1 cellular context compared by ENCODE assay signal in the genomic region with DNA sequence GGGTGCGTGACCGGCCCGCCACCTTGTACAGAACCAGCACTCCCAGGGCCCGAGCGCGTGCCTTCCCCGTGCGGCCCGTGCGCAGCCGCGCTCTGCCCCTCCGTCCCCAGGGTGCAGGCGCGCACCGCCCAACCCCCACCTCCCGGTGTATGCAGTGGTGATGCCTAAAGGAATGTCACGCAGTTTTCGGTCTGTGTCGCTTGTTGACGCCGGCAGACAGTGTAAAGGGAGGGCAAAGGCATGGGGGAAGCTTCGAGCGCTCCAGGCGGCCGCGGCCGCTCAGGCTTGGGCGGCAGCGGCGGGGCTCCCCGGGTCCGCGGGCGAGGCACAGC.
TF ChIP-seq lines count a peak whose summit lies in the region.

No MANE protein-coding gene starts in this region.

TF ChIP-seq in GM12878, 131 proteins besides CTCF, POLR2A, EP300 and RAD21:
- TF ChIP-seq SP1 (IDR thresholded peaks at IDR 0.05; ENCODE audit: low read depth, low read length) (no peak), GATAD2B (conservative IDR thresholded peaks at IDR 0.05; ENCODE audit: low read depth) (no peak), ESRRA (IDR thresholded peaks at IDR 0.05; ENCODE audit: low read length) (no peak), TBL1XR1 (IDR thresholded peaks at IDR 0.05; ENCODE audit: low read depth, low read length) (no peak), ATF7 (IDR thresholded peaks at IDR 0.05; ENCODE audit: low read depth) (no peak), CREB1 (IDR thresholded peaks at IDR 0.05; ENCODE audit: low read depth) (no peak), ZNF24 (IDR thresholded peaks at IDR 0.05) (no peak), NBN (IDR thresholded peaks at IDR 0.05) (no peak), RELA (IDR thresholded peaks at IDR 0.05; ENCODE audit: borderline replicate concordance, partially characterized antibody) (no peak), BHLHE40 (IDR thresholded peaks at IDR 0.05; ENCODE audit: borderline replicate concordance in 1 of 2, low read depth in 2 of 2, low read length in 1 of 2) (peak; percentile 26 to 71; a peak in 3 of 4 replicates), BRCA1 (IDR thresholded peaks at IDR 0.05; ENCODE audit: low read depth, low read length) (no peak), ZNF207 (IDR thresholded peaks at IDR 0.05; ENCODE audit: borderline replicate concordance) (no peak), EED (IDR thresholded peaks at IDR 0.05; ENCODE audit: low read depth) (no peak), NFYA (IDR thresholded peaks at IDR 0.05; ENCODE audit: borderline replicate concordance, low read depth, low read length) (no peak), SIX5 (IDR thresholded peaks at IDR 0.05; ENCODE audit: low read depth, low read length, severe bottlenecking) (no peak), ZNF384 (IDR thresholded peaks at IDR 0.05; ENCODE audit: borderline replicate concordance, low read depth, low read length) (no peak), GABPA (IDR thresholded peaks at IDR 0.05; ENCODE audit: low read depth) (no peak), MEF2B (IDR thresholded peaks at IDR 0.05; ENCODE audit: partially characterized antibody, poor library complexity, severe bottlenecking) (no peak), BACH1 (IDR thresholded peaks at IDR 0.05; ENCODE audit: borderline replicate concordance) (no peak), SUZ12 (IDR thresholded peaks at IDR 0.05; ENCODE audit: unreplicated experiment) (peak; percentile 88), CBX3 (IDR thresholded peaks at IDR 0.05; ENCODE audit: borderline replicate concordance, low read depth) (no peak), NR2F1 (conservative IDR thresholded peaks at IDR 0.05) (no peak), RAD51 (IDR thresholded peaks at IDR 0.05) (no peak)
- TF ChIP-seq, protein P1, sequence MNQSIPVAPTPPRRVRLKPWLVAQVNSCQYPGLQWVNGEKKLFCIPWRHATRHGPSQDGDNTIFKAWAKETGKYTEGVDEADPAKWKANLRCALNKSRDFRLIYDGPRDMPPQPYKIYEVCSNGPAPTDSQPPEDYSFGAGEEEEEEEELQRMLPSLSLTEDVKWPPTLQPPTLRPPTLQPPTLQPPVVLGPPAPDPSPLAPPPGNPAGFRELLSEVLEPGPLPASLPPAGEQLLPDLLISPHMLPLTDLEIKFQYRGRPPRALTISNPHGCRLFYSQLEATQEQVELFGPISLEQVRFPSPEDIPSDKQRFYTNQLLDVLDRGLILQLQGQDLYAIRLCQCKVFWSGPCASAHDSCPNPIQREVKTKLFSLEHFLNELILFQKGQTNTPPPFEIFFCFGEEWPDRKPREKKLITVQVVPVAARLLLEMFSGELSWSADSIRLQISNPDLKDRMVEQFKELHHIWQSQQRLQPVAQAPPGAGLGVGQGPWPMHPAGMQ (IDR thresholded peaks at IDR 0.05; ENCODE audit: borderline replicate concordance): no peak
- TF ChIP-seq, protein P2, sequence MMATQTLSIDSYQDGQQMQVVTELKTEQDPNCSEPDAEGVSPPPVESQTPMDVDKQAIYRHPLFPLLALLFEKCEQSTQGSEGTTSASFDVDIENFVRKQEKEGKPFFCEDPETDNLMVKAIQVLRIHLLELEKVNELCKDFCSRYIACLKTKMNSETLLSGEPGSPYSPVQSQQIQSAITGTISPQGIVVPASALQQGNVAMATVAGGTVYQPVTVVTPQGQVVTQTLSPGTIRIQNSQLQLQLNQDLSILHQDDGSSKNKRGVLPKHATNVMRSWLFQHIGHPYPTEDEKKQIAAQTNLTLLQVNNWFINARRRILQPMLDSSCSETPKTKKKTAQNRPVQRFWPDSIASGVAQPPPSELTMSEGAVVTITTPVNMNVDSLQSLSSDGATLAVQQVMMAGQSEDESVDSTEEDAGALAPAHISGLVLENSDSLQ (IDR thresholded peaks at IDR 0.05): no peak
- TF ChIP-seq, protein P3, sequence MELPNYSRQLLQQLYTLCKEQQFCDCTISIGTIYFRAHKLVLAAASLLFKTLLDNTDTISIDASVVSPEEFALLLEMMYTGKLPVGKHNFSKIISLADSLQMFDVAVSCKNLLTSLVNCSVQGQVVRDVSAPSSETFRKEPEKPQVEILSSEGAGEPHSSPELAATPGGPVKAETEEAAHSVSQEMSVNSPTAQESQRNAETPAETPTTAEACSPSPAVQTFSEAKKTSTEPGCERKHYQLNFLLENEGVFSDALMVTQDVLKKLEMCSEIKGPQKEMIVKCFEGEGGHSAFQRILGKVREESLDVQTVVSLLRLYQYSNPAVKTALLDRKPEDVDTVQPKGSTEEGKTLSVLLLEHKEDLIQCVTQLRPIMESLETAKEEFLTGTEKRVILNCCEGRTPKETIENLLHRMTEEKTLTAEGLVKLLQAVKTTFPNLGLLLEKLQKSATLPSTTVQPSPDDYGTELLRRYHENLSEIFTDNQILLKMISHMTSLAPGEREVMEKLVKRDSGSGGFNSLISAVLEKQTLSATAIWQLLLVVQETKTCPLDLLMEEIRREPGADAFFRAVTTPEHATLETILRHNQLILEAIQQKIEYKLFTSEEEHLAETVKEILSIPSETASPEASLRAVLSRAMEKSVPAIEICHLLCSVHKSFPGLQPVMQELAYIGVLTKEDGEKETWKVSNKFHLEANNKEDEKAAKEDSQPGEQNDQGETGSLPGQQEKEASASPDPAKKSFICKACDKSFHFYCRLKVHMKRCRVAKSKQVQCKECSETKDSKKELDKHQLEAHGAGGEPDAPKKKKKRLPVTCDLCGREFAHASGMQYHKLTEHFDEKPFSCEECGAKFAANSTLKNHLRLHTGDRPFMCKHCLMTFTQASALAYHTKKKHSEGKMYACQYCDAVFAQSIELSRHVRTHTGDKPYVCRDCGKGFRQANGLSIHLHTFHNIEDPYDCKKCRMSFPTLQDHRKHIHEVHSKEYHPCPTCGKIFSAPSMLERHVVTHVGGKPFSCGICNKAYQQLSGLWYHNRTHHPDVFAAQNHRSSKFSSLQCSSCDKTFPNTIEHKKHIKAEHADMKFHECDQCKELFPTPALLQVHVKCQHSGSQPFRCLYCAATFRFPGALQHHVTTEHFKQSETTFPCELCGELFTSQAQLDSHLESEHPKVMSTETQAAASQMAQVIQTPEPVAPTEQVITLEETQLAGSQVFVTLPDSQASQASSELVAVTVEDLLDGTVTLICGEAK (IDR thresholded peaks at IDR 0.05; ENCODE audit: borderline replicate concordance): no peak
- TF ChIP-seq, protein P4, sequence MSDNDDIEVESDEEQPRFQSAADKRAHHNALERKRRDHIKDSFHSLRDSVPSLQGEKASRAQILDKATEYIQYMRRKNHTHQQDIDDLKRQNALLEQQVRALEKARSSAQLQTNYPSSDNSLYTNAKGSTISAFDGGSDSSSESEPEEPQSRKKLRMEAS (IDR thresholded peaks at IDR 0.05; ENCODE audit: low read depth, low read length): peak; percentile 43; the same call in 1 of the 2 replicates
- TF ChIP-seq, protein P5, sequence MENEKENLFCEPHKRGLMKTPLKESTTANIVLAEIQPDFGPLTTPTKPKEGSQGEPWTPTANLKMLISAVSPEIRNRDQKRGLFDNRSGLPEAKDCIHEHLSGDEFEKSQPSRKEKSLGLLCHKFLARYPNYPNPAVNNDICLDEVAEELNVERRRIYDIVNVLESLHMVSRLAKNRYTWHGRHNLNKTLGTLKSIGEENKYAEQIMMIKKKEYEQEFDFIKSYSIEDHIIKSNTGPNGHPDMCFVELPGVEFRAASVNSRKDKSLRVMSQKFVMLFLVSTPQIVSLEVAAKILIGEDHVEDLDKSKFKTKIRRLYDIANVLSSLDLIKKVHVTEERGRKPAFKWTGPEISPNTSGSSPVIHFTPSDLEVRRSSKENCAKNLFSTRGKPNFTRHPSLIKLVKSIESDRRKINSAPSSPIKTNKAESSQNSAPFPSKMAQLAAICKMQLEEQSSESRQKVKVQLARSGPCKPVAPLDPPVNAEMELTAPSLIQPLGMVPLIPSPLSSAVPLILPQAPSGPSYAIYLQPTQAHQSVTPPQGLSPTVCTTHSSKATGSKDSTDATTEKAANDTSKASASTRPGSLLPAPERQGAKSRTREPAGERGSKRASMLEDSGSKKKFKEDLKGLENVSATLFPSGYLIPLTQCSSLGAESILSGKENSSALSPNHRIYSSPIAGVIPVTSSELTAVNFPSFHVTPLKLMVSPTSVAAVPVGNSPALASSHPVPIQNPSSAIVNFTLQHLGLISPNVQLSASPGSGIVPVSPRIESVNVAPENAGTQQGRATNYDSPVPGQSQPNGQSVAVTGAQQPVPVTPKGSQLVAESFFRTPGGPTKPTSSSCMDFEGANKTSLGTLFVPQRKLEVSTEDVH (IDR thresholded peaks at IDR 0.05; ENCODE audit: low read depth, partially characterized antibody): no peak
- TF ChIP-seq, protein P6, sequence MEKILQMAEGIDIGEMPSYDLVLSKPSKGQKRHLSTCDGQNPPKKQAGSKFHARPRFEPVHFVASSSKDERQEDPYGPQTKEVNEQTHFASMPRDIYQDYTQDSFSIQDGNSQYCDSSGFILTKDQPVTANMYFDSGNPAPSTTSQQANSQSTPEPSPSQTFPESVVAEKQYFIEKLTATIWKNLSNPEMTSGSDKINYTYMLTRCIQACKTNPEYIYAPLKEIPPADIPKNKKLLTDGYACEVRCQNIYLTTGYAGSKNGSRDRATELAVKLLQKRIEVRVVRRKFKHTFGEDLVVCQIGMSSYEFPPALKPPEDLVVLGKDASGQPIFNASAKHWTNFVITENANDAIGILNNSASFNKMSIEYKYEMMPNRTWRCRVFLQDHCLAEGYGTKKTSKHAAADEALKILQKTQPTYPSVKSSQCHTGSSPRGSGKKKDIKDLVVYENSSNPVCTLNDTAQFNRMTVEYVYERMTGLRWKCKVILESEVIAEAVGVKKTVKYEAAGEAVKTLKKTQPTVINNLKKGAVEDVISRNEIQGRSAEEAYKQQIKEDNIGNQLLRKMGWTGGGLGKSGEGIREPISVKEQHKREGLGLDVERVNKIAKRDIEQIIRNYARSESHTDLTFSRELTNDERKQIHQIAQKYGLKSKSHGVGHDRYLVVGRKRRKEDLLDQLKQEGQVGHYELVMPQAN (conservative IDR thresholded peaks at IDR 0.05): peak; percentile 11; the same call in 1 of the 2 replicates
- TF ChIP-seq, protein P7, sequence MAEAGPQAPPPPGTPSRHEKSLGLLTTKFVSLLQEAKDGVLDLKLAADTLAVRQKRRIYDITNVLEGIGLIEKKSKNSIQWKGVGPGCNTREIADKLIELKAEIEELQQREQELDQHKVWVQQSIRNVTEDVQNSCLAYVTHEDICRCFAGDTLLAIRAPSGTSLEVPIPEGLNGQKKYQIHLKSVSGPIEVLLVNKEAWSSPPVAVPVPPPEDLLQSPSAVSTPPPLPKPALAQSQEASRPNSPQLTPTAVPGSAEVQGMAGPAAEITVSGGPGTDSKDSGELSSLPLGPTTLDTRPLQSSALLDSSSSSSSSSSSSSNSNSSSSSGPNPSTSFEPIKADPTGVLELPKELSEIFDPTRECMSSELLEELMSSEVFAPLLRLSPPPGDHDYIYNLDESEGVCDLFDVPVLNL (IDR thresholded peaks at IDR 0.05; ENCODE audit: low read depth, low read length): no peak
- TF ChIP-seq, protein P8, sequence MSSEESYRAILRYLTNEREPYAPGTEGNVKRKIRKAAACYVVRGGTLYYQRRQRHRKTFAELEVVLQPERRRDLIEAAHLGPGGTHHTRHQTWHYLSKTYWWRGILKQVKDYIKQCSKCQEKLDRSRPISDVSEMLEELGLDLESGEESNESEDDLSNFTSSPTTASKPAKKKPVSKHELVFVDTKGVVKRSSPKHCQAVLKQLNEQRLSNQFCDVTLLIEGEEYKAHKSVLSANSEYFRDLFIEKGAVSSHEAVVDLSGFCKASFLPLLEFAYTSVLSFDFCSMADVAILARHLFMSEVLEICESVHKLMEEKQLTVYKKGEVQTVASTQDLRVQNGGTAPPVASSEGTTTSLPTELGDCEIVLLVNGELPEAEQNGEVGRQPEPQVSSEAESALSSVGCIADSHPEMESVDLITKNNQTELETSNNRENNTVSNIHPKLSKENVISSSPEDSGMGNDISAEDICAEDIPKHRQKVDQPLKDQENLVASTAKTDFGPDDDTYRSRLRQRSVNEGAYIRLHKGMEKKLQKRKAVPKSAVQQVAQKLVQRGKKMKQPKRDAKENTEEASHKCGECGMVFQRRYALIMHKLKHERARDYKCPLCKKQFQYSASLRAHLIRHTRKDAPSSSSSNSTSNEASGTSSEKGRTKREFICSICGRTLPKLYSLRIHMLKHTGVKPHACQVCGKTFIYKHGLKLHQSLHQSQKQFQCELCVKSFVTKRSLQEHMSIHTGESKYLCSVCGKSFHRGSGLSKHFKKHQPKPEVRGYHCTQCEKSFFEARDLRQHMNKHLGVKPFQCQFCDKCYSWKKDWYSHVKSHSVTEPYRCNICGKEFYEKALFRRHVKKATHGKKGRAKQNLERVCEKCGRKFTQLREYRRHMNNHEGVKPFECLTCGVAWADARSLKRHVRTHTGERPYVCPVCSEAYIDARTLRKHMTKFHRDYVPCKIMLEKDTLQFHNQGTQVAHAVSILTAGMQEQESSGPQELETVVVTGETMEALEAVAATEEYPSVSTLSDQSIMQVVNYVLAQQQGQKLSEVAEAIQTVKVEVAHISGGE (CRISPR knock-in tag; IDR thresholded peaks at IDR 0.05): no peak
- TF ChIP-seq, protein P9, sequence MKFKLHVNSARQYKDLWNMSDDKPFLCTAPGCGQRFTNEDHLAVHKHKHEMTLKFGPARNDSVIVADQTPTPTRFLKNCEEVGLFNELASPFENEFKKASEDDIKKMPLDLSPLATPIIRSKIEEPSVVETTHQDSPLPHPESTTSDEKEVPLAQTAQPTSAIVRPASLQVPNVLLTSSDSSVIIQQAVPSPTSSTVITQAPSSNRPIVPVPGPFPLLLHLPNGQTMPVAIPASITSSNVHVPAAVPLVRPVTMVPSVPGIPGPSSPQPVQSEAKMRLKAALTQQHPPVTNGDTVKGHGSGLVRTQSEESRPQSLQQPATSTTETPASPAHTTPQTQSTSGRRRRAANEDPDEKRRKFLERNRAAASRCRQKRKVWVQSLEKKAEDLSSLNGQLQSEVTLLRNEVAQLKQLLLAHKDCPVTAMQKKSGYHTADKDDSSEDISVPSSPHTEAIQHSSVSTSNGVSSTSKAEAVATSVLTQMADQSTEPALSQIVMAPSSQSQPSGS (IDR thresholded peaks at IDR 0.05; ENCODE audit: low read length): no peak
- TF ChIP-seq, protein P10, sequence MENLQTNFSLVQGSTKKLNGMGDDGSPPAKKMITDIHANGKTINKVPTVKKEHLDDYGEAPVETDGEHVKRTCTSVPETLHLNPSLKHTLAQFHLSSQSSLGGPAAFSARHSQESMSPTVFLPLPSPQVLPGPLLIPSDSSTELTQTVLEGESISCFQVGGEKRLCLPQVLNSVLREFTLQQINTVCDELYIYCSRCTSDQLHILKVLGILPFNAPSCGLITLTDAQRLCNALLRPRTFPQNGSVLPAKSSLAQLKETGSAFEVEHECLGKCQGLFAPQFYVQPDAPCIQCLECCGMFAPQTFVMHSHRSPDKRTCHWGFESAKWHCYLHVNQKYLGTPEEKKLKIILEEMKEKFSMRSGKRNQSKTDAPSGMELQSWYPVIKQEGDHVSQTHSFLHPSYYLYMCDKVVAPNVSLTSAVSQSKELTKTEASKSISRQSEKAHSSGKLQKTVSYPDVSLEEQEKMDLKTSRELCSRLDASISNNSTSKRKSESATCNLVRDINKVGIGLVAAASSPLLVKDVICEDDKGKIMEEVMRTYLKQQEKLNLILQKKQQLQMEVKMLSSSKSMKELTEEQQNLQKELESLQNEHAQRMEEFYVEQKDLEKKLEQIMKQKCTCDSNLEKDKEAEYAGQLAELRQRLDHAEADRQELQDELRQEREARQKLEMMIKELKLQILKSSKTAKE (IDR thresholded peaks at IDR 0.05; ENCODE audit: low read depth, poor library complexity, severe bottlenecking): no peak
